31 cellular contexts compared by ENCODE assay signal in genomic region chr3:193080821-193081220, GRCh38.
"Had no signal": no experiment of that assay in that cellular context is flagged by ENCODE, and none has a peak within 500 bp of the region (broad histone marks: within the 10 kb centered on the region; RNA-seq: fewer than 3 reads in every experiment).

No MANE protein-coding gene starts in this region.

- H3K4me3 Mint-ChIP-seq: activated CD4-positive, alpha-beta memory T cell treated with anti-CD3 and anti-CD28 coated beads, Interleukin-2, amount 10 ng/mL, durations not matched to agents 7 days and 5 days; activated CD8-positive, alpha-beta memory T cell treated with anti-CD3 and anti-CD28 coated beads, Interleukin-2, amount 10 ng/mL, durations not matched to agents 7 days and 5 days; activated naive CD4-positive, alpha-beta T cell treated with anti-CD3 and anti-CD28 coated beads, Interleukin-2, amount 10 ng/mL, durations not matched to agents 7 days and 5 days; activated naive CD8-positive, alpha-beta T cell; activated naive CD8-positive, alpha-beta T cell treated with anti-CD3 and anti-CD28 coated beads, Interleukin-2, amount 50 U/mL, for 24 hours; brain had no signal

- H3K4me1 ChIP-seq: Peyer's patch had no signal

- H3K27ac ChIP-seq: Peyer's patch, RWPE1, WERI-Rb-1 had no signal

- H3K9me3 ChIP-seq: Peyer's patch had no signal

- H3K27me3 Mint-ChIP-seq: activated CD8-positive, alpha-beta memory T cell treated with anti-CD3 and anti-CD28 coated beads, Interleukin-2, amount 10 ng/mL, durations not matched to agents 7 days and 5 days; activated naive CD4-positive, alpha-beta T cell treated with anti-CD3 and anti-CD28 coated beads, Interleukin-2, amount 10 ng/mL, durations not matched to agents 7 days and 5 days; activated naive CD8-positive, alpha-beta T cell; activated naive CD8-positive, alpha-beta T cell treated with anti-CD3 and anti-CD28 coated beads, Interleukin-2, amount 50 U/mL, for 24 hours; brain had no signal

- DNase-seq: activated CD4-positive, alpha-beta memory T cell treated with anti-CD3 and anti-CD28 coated beads, Interleukin-2, amount 10 ng/mL, durations not matched to agents 7 days and 5 days; activated CD4-positive, alpha-beta T cell treated with anti-CD3 and anti-CD28 coated beads for 1 hour; activated CD4-positive, alpha-beta T cell treated with anti-CD3 and anti-CD28 coated beads for 48 hours; activated CD4-positive, CD25-positive, alpha-beta regulatory T cell; activated CD8-positive, alpha-beta memory T cell treated with anti-CD3 and anti-CD28 coated beads for 24 hours; activated CD8-positive, alpha-beta memory T cell treated with anti-CD3 and anti-CD28 coated beads, Interleukin-2, amount 10 ng/mL, durations not matched to agents 7 days and 5 days; activated CD8-positive, alpha-beta memory T cell treated with anti-CD3 and anti-CD28 coated beads, Interleukin-2, amount 50 U/mL, for 48 hours; activated effector memory CD4-positive, alpha-beta T cell treated with Interleukin-2 at 50 U/mL for 16 hours; activated naive CD4-positive, alpha-beta T cell treated with anti-CD3 and anti-CD28 coated beads, Interleukin-2, amount 10 ng/mL, durations not matched to agents 7 days and 5 days; activated naive CD8-positive, alpha-beta T cell treated with anti-CD3 and anti-CD28 coated beads, Interleukin-2, amount 50 U/mL, for 24 hours; activated T-cell treated with anti-CD3 and anti-CD28 coated beads, Interleukin-2, amount 50 U/mL, for 48 hours; anterior cingulate cortex; caudate nucleus; cerebellar nuclear complex; Karpas-422; NCI-H1105; NCI-H1417 treated with DMSO at 0.1 percent for 48 hours; NCI-H1930; NCI-H2081 treated with DMSO at 0.1 percent for 48 hours; NCI-H345; NCI-H524 treated with DMSO at 0.1 percent for 48 hours; Peyer's patch; Right ventricle myocardium superior; SW 1271; T-helper 1 cell; T-helper 2 cell; T-helper 9 cell; WERI-Rb-1 had no signal

- H3K4me3 ChIP-seq: Peyer's patch had no signal

- H3K36me3 ChIP-seq: Peyer's patch, WERI-Rb-1 had no signal

- H3K9me3 Mint-ChIP-seq: activated naive CD4-positive, alpha-beta T cell treated with anti-CD3 and anti-CD28 coated beads, Interleukin-2, amount 10 ng/mL, durations not matched to agents 7 days and 5 days had no signal

- H3K36me3 Mint-ChIP-seq: activated CD8-positive, alpha-beta memory T cell treated with anti-CD3 and anti-CD28 coated beads, Interleukin-2, amount 10 ng/mL, durations not matched to agents 7 days and 5 days; activated naive CD4-positive, alpha-beta T cell treated with anti-CD3 and anti-CD28 coated beads, Interleukin-2, amount 10 ng/mL, durations not matched to agents 7 days and 5 days; activated naive CD8-positive, alpha-beta T cell; brain had no signal

- H3K27ac Mint-ChIP-seq: activated CD4-positive, alpha-beta memory T cell treated with anti-CD3 and anti-CD28 coated beads, Interleukin-2, amount 10 ng/mL, durations not matched to agents 7 days and 5 days; activated CD8-positive, alpha-beta memory T cell treated with anti-CD3 and anti-CD28 coated beads, Interleukin-2, amount 10 ng/mL, durations not matched to agents 7 days and 5 days; activated naive CD4-positive, alpha-beta T cell treated with anti-CD3 and anti-CD28 coated beads, Interleukin-2, amount 10 ng/mL, durations not matched to agents 7 days and 5 days; activated naive CD8-positive, alpha-beta T cell; activated naive CD8-positive, alpha-beta T cell treated with anti-CD3 and anti-CD28 coated beads, Interleukin-2, amount 50 U/mL, for 24 hours; brain had no signal

- H3K4me1 Mint-ChIP-seq: activated CD4-positive, alpha-beta memory T cell treated with anti-CD3 and anti-CD28 coated beads, Interleukin-2, amount 10 ng/mL, durations not matched to agents 7 days and 5 days; activated CD8-positive, alpha-beta memory T cell treated with anti-CD3 and anti-CD28 coated beads, Interleukin-2, amount 10 ng/mL, durations not matched to agents 7 days and 5 days; activated naive CD4-positive, alpha-beta T cell treated with anti-CD3 and anti-CD28 coated beads, Interleukin-2, amount 10 ng/mL, durations not matched to agents 7 days and 5 days; activated naive CD8-positive, alpha-beta T cell treated with anti-CD3 and anti-CD28 coated beads, Interleukin-2, amount 50 U/mL, for 24 hours had no signal

- H3K27me3 ChIP-seq: Peyer's patch had no signal

- ATAC-seq: activated CD8-positive, alpha-beta memory T cell treated with anti-CD3 and anti-CD28 coated beads, Interleukin-2, amount 10 ng/mL, durations not matched to agents 7 days and 5 days; activated naive CD8-positive, alpha-beta T cell treated with anti-CD3 and anti-CD28 coated beads, Interleukin-2, amount 50 U/mL, for 24 hours had no signal
